ENCODE assay signal across 19 cellular contexts in the genomic region with DNA sequence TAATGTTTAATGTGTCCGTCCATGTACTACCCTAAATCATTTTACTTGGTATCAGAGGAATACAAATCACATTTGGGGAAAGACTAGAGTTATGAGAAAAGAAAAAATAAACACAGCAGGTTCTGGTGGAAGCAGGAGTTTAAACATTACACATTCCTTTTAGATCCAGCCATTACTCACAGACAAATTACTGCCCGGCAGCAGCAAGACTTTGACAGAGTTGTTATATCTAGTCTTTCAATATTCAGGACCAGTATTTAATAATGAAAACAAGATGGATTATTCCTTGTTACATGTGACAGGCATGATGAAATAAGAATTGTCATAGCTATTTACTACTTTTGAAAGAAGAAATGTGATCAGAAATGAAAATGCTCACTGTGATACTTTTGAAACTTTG.
DNase-seq lines count a peak whose midpoint lies in the region; ATAC-seq and TF ChIP-seq lines count a peak whose summit lies in the region.
"Had no signal": no experiment of that assay in that cellular context is flagged by ENCODE, and none has a peak within 500 bp of the region (broad histone marks: within the 10 kb centered on the region; RNA-seq: fewer than 3 reads in every experiment).

No MANE protein-coding gene starts in this region.

- no peaks in the 10 kb centered on the region for H3K79me2 ChIP-seq in GM23248 (ENCODE audit: insufficient read depth)

- peak overlapping the region; percentile 70 for H2AFZ ChIP-seq in GM23248

- H3K9me2 ChIP-seq in GM23248 (ENCODE audit: insufficient read depth), result no peaks in the 10 kb centered on the region; the same call in 1 of the 2 replicates

- DNase-seq in GM23248 (peak; percentile 35), fibroblast of villous mesenchyme (ENCODE audit: low read depth) (peak; percentile 57), NCI-H1105 (lab: John Stamatoyannopoulos, UW) (no peak), HT-29 (ENCODE audit: low spot score) (no peak), NCI-H2227 (lab: John Stamatoyannopoulos, UW; ENCODE audit: unreplicated experiment) (no peak), NCI-H82 (lab: John Stamatoyannopoulos, UW) (no peak)
- DNase-seq: CD4-positive, alpha-beta T cell; COR-L47; DND-41; GDM1; KG1; NCI-H1092; NCI-H1436 treated with DMSO at 0.1 percent for 48 hours; NCI-H1930; NCI-H524 treated with DMSO at 0.1 percent for 48 hours; SJCRH30 had no signal

- H3K4me1 ChIP-seq in GM23248 (ENCODE audit: insufficient read depth), result peaks cover 21% of the 10 kb centered on the region
- H3K4me1 ChIP-seq: BLaER1 had no signal

- no peak overlapping the region for H3K4me3 ChIP-seq in GM23248
- no peak overlapping the region for H3K4me3 ChIP-seq in fibroblast of villous mesenchyme (ENCODE audit: low read depth, low read length)
- H3K4me3 ChIP-seq: BLaER1, SJCRH30 had no signal

- no peaks in the 10 kb centered on the region for H3K27me3 ChIP-seq in GM23248 (replicated peaks; ENCODE audit: insufficient read depth)
- H3K27me3 ChIP-seq: BLaER1, SJCRH30 had no signal

- H3K4me2 ChIP-seq in GM23248 (ENCODE audit: unreplicated experiment), result peak overlapping the region; percentile 55
- H3K4me2 ChIP-seq: BLaER1 had no signal

- H3K9ac ChIP-seq in GM23248, result no peak overlapping the region
- H3K9ac ChIP-seq: BLaER1 had no signal

- no peaks in the 10 kb centered on the region for H4K20me1 ChIP-seq in GM23248 (ENCODE audit: insufficient read depth)
- H4K20me1 ChIP-seq: BLaER1 had no signal

- H3F3A ChIP-seq in GM23248 (ENCODE audit: insufficient read depth), result 0 out of 2 replicates have a peak, but pooled peaks cover 4% of the 10 kb centered on the region

- no peak for TF ChIP-seq CTCF in fibroblast of villous mesenchyme (IDR thresholded peaks at IDR 0.05; ENCODE audit: insufficient read depth, low read depth, low read length)

- 46 to 51% methylated on average over 2 of the region's 2 CpGs for WGBS in GM23248 (ENCODE audit: low coverage in 1 of 2, low lambda C conversion rate in 2 of 2, missing lambda C conversion rate in 2 of 2), 2 experiments

- no peaks in the 10 kb centered on the region for H3K36me3 ChIP-seq in GM23248 (ENCODE audit: low read depth)
- H3K36me3 ChIP-seq: BLaER1, SJCRH30 had no signal

- in situ Hi-C loops in GM23248 (cut with MboI), result no loop called here

- no peak for ATAC-seq in SK-N-SH treated with all-trans-retinoic acid at 6 μM for 48 hours
- ATAC-seq: HepG2 had no signal

- no peaks in the 10 kb centered on the region for H3K9me3 ChIP-seq in GM23248 (ENCODE audit: low read depth)
- H3K9me3 ChIP-seq: BLaER1, SJCRH30 had no signal

- no peak overlapping the region for H3K27ac ChIP-seq in GM23248
- H3K27ac ChIP-seq: BLaER1, SJCRH30 had no signal

TF ChIP-seq in SK-N-SH treated with all-trans-retinoic acid at 6 μM for 48 hours, 23 proteins besides CTCF, POLR2A, EP300 and RAD21:
- TF ChIP-seq ZNF8 (CRISPR knock-in tag; IDR thresholded peaks at IDR 0.05), result no peak
- peak; percentile 72 for TF ChIP-seq ISL1 (CRISPR knock-in tag; IDR thresholded peaks at IDR 0.05)
- no peak for TF ChIP-seq TOX (CRISPR knock-in tag; IDR thresholded peaks at IDR 0.05; ENCODE audit: borderline replicate concordance)

Comparison
In these comparisons a context has a peak if more than half of its experiments do, and no peak if none do; other contexts are left out.
1. DNase-seq: peak in GM23248 (single experiment) and fibroblast of villous mesenchyme (single experiment); none in NCI-H1105 (single experiment), HT-29 (single experiment), NCI-H2227 (single experiment) and NCI-H82 (single experiment).